In genomic region chr2:236581546-236581945, GRCh38 we compare ENCODE assay signal across 28 cellular contexts. TPM values are rescaled to one million over a fixed set of nuclear protein-coding genes. Genes with fewer than 3 reads are reported as not detected.
"Had no signal": no experiment of that assay in that cellular context is flagged by ENCODE, and none has a peak within 500 bp of the region (broad histone marks: within the 10 kb centered on the region; RNA-seq: fewer than 3 reads in every experiment).

No MANE protein-coding gene starts in this region.

- ATAC-seq: activated CD8-positive, alpha-beta T cell treated with anti-CD3 and anti-CD28 coated beads, Interleukin-2, amount 10 ng/mL, durations not matched to agents 7 days and 5 days; PC-3 had no signal

- H3K27me3 ChIP-seq: cardiac muscle cell, Peyer's patch, SJSA1 had no signal

- H3K27ac ChIP-seq: cardiac muscle cell, KMS-11, Peyer's patch, SJSA1 had no signal

- H3K4me3 ChIP-seq: cardiac muscle cell, Peyer's patch, SJSA1 had no signal

- H3K4me1 ChIP-seq: SJSA1 had no signal

- H3K4me3 Mint-ChIP-seq: activated CD4-positive, alpha-beta T cell treated with anti-CD3 and anti-CD28 coated beads, Interleukin-2, amount 10 ng/mL, durations not matched to agents 24 days and 14 days; activated CD8-positive, alpha-beta T cell treated with anti-CD3 and anti-CD28 coated beads, Interleukin-2, amount 10 ng/mL, durations not matched to agents 7 days and 5 days; activated naive CD8-positive, alpha-beta T cell treated with anti-CD3 and anti-CD28 coated beads for 36 hours; activated T-cell treated with anti-CD3 and anti-CD28 coated beads, Interleukin-2, amount 50 U/mL, for 24 hours; activated T-helper 1 cell treated with anti-CD3 and anti-CD28 coated beads, Interleukin-12 subunit alpha, Interleukin-12 subunit beta, Interleukin-2, Interleukin-4 antibody, amounts not matched to agents 30 ng/mL and 10 ng/mL and 1 ng/mL, durations not matched to agents 14 hours and 24 hours and 36 hours; central memory CD8-positive, alpha-beta T cell; T-helper 1 cell treated with Interleukin-12 subunit alpha and Interleukin-12 subunit beta and Interleukin-4 antibody, amounts not matched to agents 30 μg/mL and 1 μg/mL, for 36 hours; T-helper 2 cell treated with Interferon-gamma antibody and Interleukin-4, amounts not matched to agents 5 μg/mL and 100 μg/mL, for 36 hours had no signal

- H3K36me3 ChIP-seq: cardiac muscle cell, SJSA1 had no signal

- H3K9ac ChIP-seq: KMS-11, SK-N-SH had no signal

- H3K4me2 ChIP-seq: KMS-11, SK-N-SH had no signal

- H3K9me2 ChIP-seq: SK-N-SH had no signal

- H3K4me1 Mint-ChIP-seq: activated CD4-positive, alpha-beta T cell treated with anti-CD3 and anti-CD28 coated beads, Interleukin-2, amount 10 ng/mL, durations not matched to agents 24 days and 14 days; activated naive CD8-positive, alpha-beta T cell treated with anti-CD3 and anti-CD28 coated beads for 36 hours; central memory CD8-positive, alpha-beta T cell had no signal

- H3K9me3 ChIP-seq: Peyer's patch, SJSA1, SK-N-SH had no signal

- H3K27ac Mint-ChIP-seq: activated CD4-positive, alpha-beta T cell treated with anti-CD3 and anti-CD28 coated beads, Interleukin-2, amount 10 ng/mL, durations not matched to agents 24 days and 14 days; activated naive CD8-positive, alpha-beta T cell treated with anti-CD3 and anti-CD28 coated beads for 36 hours; activated T-cell treated with anti-CD3 and anti-CD28 coated beads, Interleukin-2, amount 50 U/mL, for 24 hours; activated T-helper 1 cell treated with anti-CD3 and anti-CD28 coated beads, Interleukin-12 subunit alpha, Interleukin-12 subunit beta, Interleukin-2, Interleukin-4 antibody, amounts not matched to agents 30 ng/mL and 10 ng/mL and 1 ng/mL, durations not matched to agents 14 hours and 24 hours and 36 hours; T-helper 1 cell treated with Interleukin-12 subunit alpha and Interleukin-12 subunit beta and Interleukin-4 antibody, amounts not matched to agents 30 μg/mL and 1 μg/mL, for 36 hours; T-helper 2 cell treated with Interferon-gamma antibody and Interleukin-4, amounts not matched to agents 5 μg/mL and 100 μg/mL, for 36 hours had no signal

- H3K27me3 Mint-ChIP-seq: activated CD4-positive, alpha-beta T cell treated with anti-CD3 and anti-CD28 coated beads, Interleukin-2, amount 10 ng/mL, durations not matched to agents 24 days and 14 days; activated naive CD8-positive, alpha-beta T cell treated with anti-CD3 and anti-CD28 coated beads for 36 hours; activated T-cell treated with anti-CD3 and anti-CD28 coated beads, Interleukin-2, amount 50 U/mL, for 24 hours; central memory CD8-positive, alpha-beta T cell had no signal

- DNase-seq: activated CD4-positive, alpha-beta T cell treated with anti-CD3 and anti-CD28 coated beads, Interleukin-2, amount 10 ng/mL, durations not matched to agents 24 days and 14 days; activated CD4-positive, alpha-beta T cell treated with anti-CD3 and anti-CD28 coated beads, Interleukin-2, amount 50 U/mL, for 48 hours; activated CD8-positive, alpha-beta T cell treated with anti-CD3 and anti-CD28 coated beads, Interleukin-2, amount 10 ng/mL, durations not matched to agents 7 days and 5 days; activated effector memory CD4-positive, alpha-beta T cell treated with Interleukin-2 at 50 U/mL for 16 hours; activated naive CD4-positive, alpha-beta T cell; activated naive CD4-positive, alpha-beta T cell treated with anti-CD3 and anti-CD28 coated beads, Interleukin-2, amount 50 U/mL, for 16 hours; activated naive CD8-positive, alpha-beta T cell treated with anti-CD3 and anti-CD28 coated beads for 36 hours; activated T-cell treated with anti-CD3 and anti-CD28 coated beads, Interleukin-2, amount 50 U/mL, for 24 hours; amniotic stem cell; aorta; NCI-H1436 treated with DMSO at 0.1 percent for 48 hours; NCI-H1694 treated with DMSO at 0.1 percent for 48 hours; NCI-H2029; NCI-H345; NCI-H524 treated with DMSO at 0.1 percent for 48 hours; PC-3; Peyer's patch; RPMI8226; SHP77 treated with DMSO at 0.1 percent for 48 hours; SK-N-SH had no signal

- H3K9me3 Mint-ChIP-seq: activated CD4-positive, alpha-beta T cell treated with anti-CD3 and anti-CD28 coated beads, Interleukin-2, amount 10 ng/mL, durations not matched to agents 24 days and 14 days; activated naive CD8-positive, alpha-beta T cell treated with anti-CD3 and anti-CD28 coated beads for 36 hours; activated T-helper 1 cell treated with anti-CD3 and anti-CD28 coated beads, Interleukin-12 subunit alpha, Interleukin-12 subunit beta, Interleukin-2, Interleukin-4 antibody, amounts not matched to agents 30 ng/mL and 10 ng/mL and 1 ng/mL, durations not matched to agents 14 hours and 24 hours and 36 hours; central memory CD8-positive, alpha-beta T cell; T-helper 1 cell treated with Interleukin-12 subunit alpha and Interleukin-12 subunit beta and Interleukin-4 antibody, amounts not matched to agents 30 μg/mL and 1 μg/mL, for 36 hours; T-helper 2 cell treated with Interferon-gamma antibody and Interleukin-4, amounts not matched to agents 5 μg/mL and 100 μg/mL, for 36 hours had no signal

RNA-seq across cellular contexts. Expression of gene ACKR3, which starts 11.9 kb away (rescaled TPM):
- total RNA-seq: LHCN-M2 had no signal
- polyA plus RNA-seq: SK-N-SH had no signal
